14 cellular contexts compared by ENCODE assay signal in the genomic region with DNA sequence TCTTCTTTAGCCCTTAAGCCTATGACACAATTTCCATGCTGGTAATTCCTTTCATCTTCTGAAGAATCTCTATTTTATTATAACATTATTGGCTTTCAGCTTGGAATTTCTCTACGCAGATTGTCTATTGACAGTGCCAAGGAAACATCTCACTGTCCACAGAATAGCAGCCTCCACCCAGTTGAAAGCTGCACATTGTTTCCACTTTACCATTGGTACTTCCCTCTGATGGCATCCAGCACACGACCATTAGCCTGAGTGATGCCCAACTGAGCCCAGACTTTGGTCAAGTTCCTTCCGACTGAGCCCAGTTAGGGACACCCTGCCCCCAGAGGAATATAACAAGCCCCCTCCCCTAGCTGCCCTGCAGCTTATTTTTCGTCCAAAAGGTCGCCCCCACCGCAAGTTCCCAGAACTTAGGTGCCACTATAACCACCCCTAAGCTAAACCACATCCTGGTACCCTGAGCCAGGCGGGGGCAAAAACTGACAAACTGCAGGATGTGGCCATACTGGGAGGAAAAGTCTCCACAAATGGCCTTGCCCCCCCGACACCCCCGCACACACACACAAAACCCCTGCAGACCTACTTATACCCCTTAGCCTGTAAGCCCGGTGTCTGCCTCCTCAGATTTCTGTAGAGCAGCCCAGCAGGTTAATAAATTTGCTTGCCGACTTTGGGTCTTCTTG. TPM values are rescaled to one million over a fixed set of nuclear protein-coding genes. Genes with fewer than 3 reads are reported as not detected.
DNase-seq lines count a peak whose midpoint lies in the region; ATAC-seq, FAIRE-seq and TF ChIP-seq lines count a peak whose summit lies in the region.
"Had no signal": no experiment of that assay in that cellular context is flagged by ENCODE, and none has a peak within 500 bp of the region (broad histone marks: within the 10 kb centered on the region; RNA-seq: fewer than 3 reads in every experiment).

No MANE protein-coding gene starts in this region.

- H3K4me3 Mint-ChIP-seq in CD4-positive, alpha-beta memory T cell = peak overlapping the region; percentile 41 to 88 (median 79)
- peak overlapping the region; percentile 27 for H3K4me3 Mint-ChIP-seq in activated T-helper 2 cell treated with anti-CD3 and anti-CD28 coated beads, Interferon-gamma antibody, Interleukin-2, Interleukin-4, amounts not matched to agents 10 μg/mL and 5 μg/mL and 100 μg/mL, durations not matched to agents 14 hours and 24 hours and 36 hours (ENCODE audit: low read depth)
- H3K4me3 Mint-ChIP-seq in natural killer cell = peak overlapping the region; percentile 89
- H3K4me3 Mint-ChIP-seq: dendritic cell treated with granulocyte-macrophage colony-stimulating factor and Interleukin-4, amounts not matched to agents 40 ng/mL and 50 ng/mL, for 4 days had no signal

- H3K9me3 ChIP-seq in CD4-positive, alpha-beta memory T cell (ENCODE audit: control insufficient read depth in 1 of 2, low read length in 2 of 2) = no peaks in the 10 kb centered on the region
- H3K9me3 ChIP-seq: psoas muscle, uterus had no signal

- peak overlapping the region; percentile 34 to 93 (median 89) for H3K27ac Mint-ChIP-seq in CD4-positive, alpha-beta memory T cell
- peak overlapping the region; percentile 56 for H3K27ac Mint-ChIP-seq in activated T-helper 2 cell treated with anti-CD3 and anti-CD28 coated beads, Interferon-gamma antibody, Interleukin-2, Interleukin-4, amounts not matched to agents 10 μg/mL and 5 μg/mL and 100 μg/mL, durations not matched to agents 14 hours and 24 hours and 36 hours
- peak overlapping the region; percentile 81 to 94 for H3K27ac Mint-ChIP-seq in natural killer cell
- H3K27ac Mint-ChIP-seq: dendritic cell treated with granulocyte-macrophage colony-stimulating factor and Interleukin-4, amounts not matched to agents 40 ng/mL and 50 ng/mL, for 4 days had no signal

- H3K27me3 Mint-ChIP-seq in CD4-positive, alpha-beta memory T cell = no peaks in the 10 kb centered on the region
- H3K27me3 Mint-ChIP-seq in activated T-helper 2 cell treated with anti-CD3 and anti-CD28 coated beads, Interferon-gamma antibody, Interleukin-2, Interleukin-4, amounts not matched to agents 10 μg/mL and 5 μg/mL and 100 μg/mL, durations not matched to agents 14 hours and 24 hours and 36 hours (ENCODE audit: low read depth) = no peaks in the 10 kb centered on the region
- H3K27me3 Mint-ChIP-seq in natural killer cell (ENCODE audit: low read depth in 2 of 2) = no peaks in the 10 kb centered on the region
- H3K27me3 Mint-ChIP-seq: dendritic cell treated with granulocyte-macrophage colony-stimulating factor and Interleukin-4, amounts not matched to agents 40 ng/mL and 50 ng/mL, for 4 days had no signal

- peaks cover 77% of the 10 kb centered on the region for H3K4me1 ChIP-seq in CD4-positive, alpha-beta memory T cell (ENCODE audit: insufficient read depth, low read length)

- intact Hi-C loops in CD4-positive, alpha-beta memory T cell (cut with micrococcal nuclease) = loop anchor here (2.0 to 5.0 kb wide), 2 partner anchors 13 to 62 kb away; a partner anchor contains a TSS
- intact Hi-C loops in activated T-helper 2 cell treated with anti-CD3 and anti-CD28 coated beads, Interferon-gamma antibody, Interleukin-2, Interleukin-4, amounts not matched to agents 10 μg/mL and 5 μg/mL and 100 μg/mL, durations not matched to agents 14 hours and 24 hours and 36 hours (cut with micrococcal nuclease) = loop anchor here (1.0 to 5.0 kb wide), 3 partner anchors 15 to 98 kb away; no protein-coding TSS in a partner anchor
- intact Hi-C loops in natural killer cell (cut with micrococcal nuclease) = loop anchor here (1.0 to 2.0 kb wide), 4 partner anchors 13 to 91 kb away; a partner anchor contains a TSS

- peaks cover 50 to 73% (median 56%) of the 10 kb centered on the region in 4 donors for H3K4me1 Mint-ChIP-seq in CD4-positive, alpha-beta memory T cell
- peaks cover 48% of the 10 kb centered on the region for H3K4me1 Mint-ChIP-seq in activated T-helper 2 cell treated with anti-CD3 and anti-CD28 coated beads, Interferon-gamma antibody, Interleukin-2, Interleukin-4, amounts not matched to agents 10 μg/mL and 5 μg/mL and 100 μg/mL, durations not matched to agents 14 hours and 24 hours and 36 hours (ENCODE audit: low read depth)
- H3K4me1 Mint-ChIP-seq in natural killer cell = peaks cover 72 to 76% of the 10 kb centered on the region in 2 donors

- peak; percentile 22 to 57 (median 39) for DNase-seq in CD4-positive, alpha-beta memory T cell
- DNase-seq in NCI-H69 (lab: John Stamatoyannopoulos, UW) (peak; percentile 14), natural killer cell (peak; percentile 43), GM12891 (ENCODE audit: insufficient read length, low spot score) (no peak), NCI-H2171 treated with DMSO at 0.1 percent for 48 hours (lab: John Stamatoyannopoulos, UW) (no peak), NOMO-1 (lab: John Stamatoyannopoulos, UW; ENCODE audit: unreplicated experiment in 2 of 2) (no peak), H4 (ENCODE audit: low spot score) (no peak)
- DNase-seq in activated T-helper 2 cell treated with anti-CD3 and anti-CD28 coated beads, Interferon-gamma antibody, Interleukin-2, Interleukin-4, amounts not matched to agents 10 μg/mL and 5 μg/mL and 100 μg/mL, durations not matched to agents 14 hours and 24 hours and 36 hours (ENCODE audit: low spot score) = peak; percentile 35
- DNase-seq: C1 segment of cervical spinal cord, GF-D8, NCI-H82, uterus had no signal

- no peak for FAIRE-seq in GM12891 (lab: Jason Lieb, UNC)

- ATAC-seq in natural killer cell = peak; percentile 66 to 81 (median 70)

- no peak for TF ChIP-seq POLR2A in GM12891 (IDR thresholded peaks at IDR 0.05; ENCODE audit: low read depth, low read length)

- CTCF ChIA-PET in CD4-positive, alpha-beta memory T cell (lab: Charles Lee; ENCODE audit: partially characterized antibody) = interaction anchor here (1.1 to 1.6 kb wide), 3 partner anchors 17 to 96 kb away, joined by 3 to 6 read pairs (median 3); no protein-coding TSS in a partner anchor

- peak overlapping the region; percentile 25 for H3K27ac ChIP-seq in CD4-positive, alpha-beta memory T cell (ENCODE audit: low read depth, low read length)
- H3K27ac ChIP-seq: psoas muscle, uterus had no signal

- peaks cover 34% of the 10 kb centered on the region for H3K36me3 ChIP-seq in CD4-positive, alpha-beta memory T cell (ENCODE audit: insufficient read depth, low read length)
- H3K36me3 ChIP-seq: uterus had no signal

- H3K27me3 ChIP-seq in CD4-positive, alpha-beta memory T cell (ENCODE audit: insufficient read depth, low read length) = no peaks in the 10 kb centered on the region
- H3K27me3 ChIP-seq: uterus had no signal

- no peak for TF ChIP-seq CTCF in natural killer cell (IDR thresholded peaks at IDR 0.05)

- peaks cover 0 to 8% (median 3%) of the 10 kb centered on the region in 8 donors for H3K9me3 Mint-ChIP-seq in CD4-positive, alpha-beta memory T cell
- peaks cover 13% of the 10 kb centered on the region for H3K9me3 Mint-ChIP-seq in activated T-helper 2 cell treated with anti-CD3 and anti-CD28 coated beads, Interferon-gamma antibody, Interleukin-2, Interleukin-4, amounts not matched to agents 10 μg/mL and 5 μg/mL and 100 μg/mL, durations not matched to agents 14 hours and 24 hours and 36 hours
- peaks cover 0 to 2% of the 10 kb centered on the region in 2 donors for H3K9me3 Mint-ChIP-seq in natural killer cell

- POLR2A ChIA-PET in CD4-positive, alpha-beta memory T cell (lab: Charles Lee; ENCODE audit: partially characterized antibody) = interaction anchor here (0.5 to 6.3 kb wide), 13 partner anchors 9 to 237 kb away, joined by 3 to 72 read pairs (median 3); a partner anchor contains a TSS

- peak overlapping the region in 1 of 2 donors; percentile 38 for H3K4me3 ChIP-seq in CD4-positive, alpha-beta memory T cell (ENCODE audit: low read length in 2 of 2)
- H3K4me3 ChIP-seq: psoas muscle, uterus had no signal

- H3K36me3 Mint-ChIP-seq in CD4-positive, alpha-beta memory T cell = peaks cover 58 to 73% of the 10 kb centered on the region in 2 donors
- peaks cover 90% of the 10 kb centered on the region for H3K36me3 Mint-ChIP-seq in activated T-helper 2 cell treated with anti-CD3 and anti-CD28 coated beads, Interferon-gamma antibody, Interleukin-2, Interleukin-4, amounts not matched to agents 10 μg/mL and 5 μg/mL and 100 μg/mL, durations not matched to agents 14 hours and 24 hours and 36 hours (ENCODE audit: low read depth)
- peaks cover 40% of the 10 kb centered on the region for H3K36me3 Mint-ChIP-seq in natural killer cell

TF ChIP-seq in GM12891, 5 proteins besides CTCF, POLR2A, EP300 and RAD21:
- TF ChIP-seq PAX5 (IDR thresholded peaks at IDR 0.05; ENCODE audit: insufficient read depth, low read length, severe bottlenecking) = no peak
- no peak for TF ChIP-seq POU2F2 (IDR thresholded peaks at IDR 0.05; ENCODE audit: low read depth, low read length)
- no peak for TF ChIP-seq POLR2AphosphoS5 (IDR thresholded peaks at IDR 0.05; ENCODE audit: low read depth, low read length)
- no peak for TF ChIP-seq SPI1 (IDR thresholded peaks at IDR 0.05; ENCODE audit: low read depth, low read length)
- TF ChIP-seq TAF1 (IDR thresholded peaks at IDR 0.05; ENCODE audit: low read depth, low read length) = no peak

RNA-seq across cellular contexts. Expression of a gene that starts 13.2 kb away (rescaled TPM):
- total RNA-seq in CD4-positive, alpha-beta memory T cell = 10 to 100 TPM; 76.3 to 79.2 TPM
- 100 to 1,000 TPM in 1 of 2 donors, 10 to 100 TPM in 1; 37.9 to 124 TPM for polyA plus RNA-seq in CD4-positive, alpha-beta memory T cell
- 34.3 TPM in 2 replicates for total RNA-seq in activated T-helper 2 cell treated with anti-CD3 and anti-CD28 coated beads, Interferon-gamma antibody, Interleukin-2, Interleukin-4, amounts not matched to agents 10 μg/mL and 5 μg/mL and 100 μg/mL, durations not matched to agents 14 hours and 24 hours and 36 hours
- total RNA-seq in natural killer cell = 100 to 1,000 TPM; 191 to 249 (median 219) TPM
- 1.3 TPM for polyA plus RNA-seq in GM12891 (2012; ENCODE audit: low read depth, missing spikeins)
- total RNA-seq in H4 (2014; rRNA removed; shearing (Covaris generic)) = 0.25 TPM in 1 of 2 replicates, not detected in the other

Comparison
In these comparisons a context has a peak if more than half of its experiments do, and no peak if none do; other contexts are left out.
1. DNase-seq: peak in CD4-positive, alpha-beta memory T cell (5 of 5), NCI-H69 (single experiment), activated T-helper 2 cell treated with anti-CD3 and anti-CD28 coated beads, Interferon-gamma antibody, Interleukin-2, Interleukin-4, amounts not matched to agents 10 μg/mL and 5 μg/mL and 100 μg/mL, durations not matched to agents 14 hours and 24 hours and 36 hours (single experiment) and natural killer cell (single experiment); none in GM12891 (single experiment), NCI-H2171 treated with DMSO at 0.1 percent for 48 hours (single experiment), NOMO-1 (0 of 2) and H4 (single experiment).
2. H3K4me3 Mint-ChIP-seq: peak in every context shown above with its lines; median percentile 89 in natural killer cell; 79 in CD4-positive, alpha-beta memory T cell; 27 in activated T-helper 2 cell treated with anti-CD3 and anti-CD28 coated beads, Interferon-gamma antibody, Interleukin-2, Interleukin-4, amounts not matched to agents 10 μg/mL and 5 μg/mL and 100 μg/mL, durations not matched to agents 14 hours and 24 hours and 36 hours.
3. RNA of a gene that starts 13.2 kb away (total RNA-seq): 191 to 249 TPM in natural killer cell, 76.3 to 79.2 TPM in CD4-positive, alpha-beta memory T cell and 34.3 TPM in activated T-helper 2 cell treated with anti-CD3 and anti-CD28 coated beads, Interferon-gamma antibody, Interleukin-2, Interleukin-4, amounts not matched to agents 10 μg/mL and 5 μg/mL and 100 μg/mL, durations not matched to agents 14 hours and 24 hours and 36 hours; 0.25 TPM in H4; every median in the first group is over 10 times any median in the second.
4. Peak in every context shown above with its lines, with median percentiles within 50 percentile points of each other: H3K27ac Mint-ChIP-seq.